ENCODE assay signal across 1 cellular context in genomic region chr4:86942185-86942666, GRCh38.
TF ChIP-seq lines count a peak whose summit lies in the region.

No MANE protein-coding gene starts in this region.

TF ChIP-seq in K562, 482 proteins besides CTCF, POLR2A, EP300 and RAD21 (continued from another document):
- TF ChIP-seq NCOR1 (IDR thresholded peaks at IDR 0.05) (peak; percentile 70), SOX6 (IDR thresholded peaks at IDR 0.05) (peak; percentile 55; the same call in 1 of the 2 replicates), PBX2 (CRISPR knock-in tag; IDR thresholded peaks at IDR 0.05; ENCODE audit: low read depth) (no peak), PBX2 (tag; conservative IDR thresholded peaks at IDR 0.05; ENCODE audit: low read depth) (peak; percentile 65), SMARCE1 (IDR thresholded peaks at IDR 0.05) (peak; percentile 98), CBFA2T2 (conservative IDR thresholded peaks at IDR 0.05) (peak; percentile 37), TCF7 (IDR thresholded peaks at IDR 0.05; ENCODE audit: borderline replicate concordance) (no peak), STAT5A (IDR thresholded peaks at IDR 0.05; ENCODE audit: borderline replicate concordance, low read length) (peak; percentile 67), CBX8 (IDR thresholded peaks at IDR 0.05; ENCODE audit: borderline replicate concordance, extremely low read depth, low read depth, low read length, poor library complexity, severe bottlenecking) (no peak), ATF7 (IDR thresholded peaks at IDR 0.05) (peak; percentile 63), RFX1 (IDR thresholded peaks at IDR 0.05) (peak; percentile 25; the same call in 1 of the 2 replicates), U2AF1 (optimal IDR thresholded peaks at IDR 0.05; ENCODE audit: low read depth, low read length) (no peak), KDM1A (IDR thresholded peaks at IDR 0.05) (peak; percentile 40 to 57; a peak in 2 of 4 replicates), ATF3 (IDR thresholded peaks at IDR 0.05) (peak; percentile 96), ATF3 (CRISPR knock-in tag; conservative IDR thresholded peaks at IDR 0.05) (peak; percentile 70), FOSL1 (tag; conservative IDR thresholded peaks at IDR 0.05) (peak; percentile 100), NELFE (IDR thresholded peaks at IDR 0.05; ENCODE audit: insufficient read depth, insufficient read length) (no peak), HDAC2 (IDR thresholded peaks at IDR 0.05) (peak; percentile 46; the same call in 1 of the 2 replicates), TEAD4 (IDR thresholded peaks at IDR 0.05; ENCODE audit: low read length) (peak; percentile 82), TEAD4 (CRISPR knock-in tag; IDR thresholded peaks at IDR 0.05; ENCODE audit: borderline replicate concordance) (no peak), TRIM24 (IDR thresholded peaks at IDR 0.05) (peak in 1 of 2 experiments; percentile 52; a peak in 1 of 4 replicates), TCF15 (CRISPR knock-in tag; IDR thresholded peaks at IDR 0.05) (no peak), SREBF2 (CRISPR knock-in tag; IDR thresholded peaks at IDR 0.05) (no peak), NFIC (IDR thresholded peaks at IDR 0.05) (no peak), ARID1B (IDR thresholded peaks at IDR 0.05) (peak; percentile 93), MTA1 (IDR thresholded peaks at IDR 0.05; ENCODE audit: borderline replicate concordance) (0 out of 2 replicates have a peak, but pooled peaks have one; percentile 28), JUNB (CRISPR knock-in tag; conservative IDR thresholded peaks at IDR 0.05) (peak; percentile 78; the same call in 1 of the 2 replicates), DPF2 (IDR thresholded peaks at IDR 0.05) (peak; percentile 96), GATA2 (CRISPR knock-in tag; IDR thresholded peaks at IDR 0.05) (peak; percentile 39; the same call in 1 of the 2 replicates), ZNF592 (IDR thresholded peaks at IDR 0.05) (peak; percentile 79; the same call in 1 of the 2 replicates), ZSCAN32 (CRISPR knock-in tag; IDR thresholded peaks at IDR 0.05) (no peak), NONO (IDR thresholded peaks at IDR 0.05; ENCODE audit: low read depth in 2 of 2, low read length in 1 of 2) (0 out of 4 replicates have a peak, but pooled peaks of 1 of the 2 experiments have one; percentile 28), PML (IDR thresholded peaks at IDR 0.05; ENCODE audit: low read length) (peak; percentile 29; the same call in 1 of the 2 replicates), KLF13 (tag; IDR thresholded peaks at IDR 0.05; ENCODE audit: borderline replicate concordance, low read depth) (no peak), SMARCA4 (IDR thresholded peaks at IDR 0.05) (peak; percentile 97), E4F1 (CRISPR knock-in tag; IDR thresholded peaks at IDR 0.05; ENCODE audit: borderline replicate concordance) (0 out of 2 replicates have a peak, but pooled peaks have one; percentile 44), FOXJ2 (tag; IDR thresholded peaks at IDR 0.05) (peak; percentile 97), FOXP1 (CRISPR knock-in tag; IDR thresholded peaks at IDR 0.05) (peak; percentile 85; the same call in 1 of the 2 replicates), NCOA2 (IDR thresholded peaks at IDR 0.05; ENCODE audit: partially characterized antibody in 2 of 2) (peak in 1 of 2 experiments; percentile 65), MYC (IDR thresholded peaks at IDR 0.05; ENCODE audit: low read depth, low read length) (peak; percentile 68), MYC (CRISPR knock-in tag; IDR thresholded peaks at IDR 0.05; ENCODE audit: borderline replicate concordance, low read depth) (no peak), IRF2 (CRISPR knock-in tag; IDR thresholded peaks at IDR 0.05) (no peak), TAF1 (IDR thresholded peaks at IDR 0.05; ENCODE audit: control insufficient read depth, extremely low read depth, insufficient read depth, low read length, severe bottlenecking) (no peak), RFX5 (IDR thresholded peaks at IDR 0.05; ENCODE audit: low read depth, low read length) (no peak), ZEB2 (IDR thresholded peaks at IDR 0.05) (0 out of 2 replicates have a peak, but pooled peaks have one; percentile 21)
- TF ChIP-seq, protein P1, sequence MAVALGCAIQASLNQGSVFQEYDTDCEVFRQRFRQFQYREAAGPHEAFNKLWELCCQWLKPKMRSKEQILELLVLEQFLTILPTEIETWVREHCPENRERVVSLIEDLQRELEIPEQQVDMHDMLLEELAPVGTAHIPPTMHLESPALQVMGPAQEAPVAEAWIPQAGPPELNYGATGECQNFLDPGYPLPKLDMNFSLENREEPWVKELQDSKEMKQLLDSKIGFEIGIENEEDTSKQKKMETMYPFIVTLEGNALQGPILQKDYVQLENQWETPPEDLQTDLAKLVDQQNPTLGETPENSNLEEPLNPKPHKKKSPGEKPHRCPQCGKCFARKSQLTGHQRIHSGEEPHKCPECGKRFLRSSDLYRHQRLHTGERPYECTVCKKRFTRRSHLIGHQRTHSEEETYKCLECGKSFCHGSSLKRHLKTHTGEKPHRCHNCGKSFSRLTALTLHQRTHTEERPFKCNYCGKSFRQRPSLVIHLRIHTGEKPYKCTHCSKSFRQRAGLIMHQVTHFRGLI (CRISPR knock-in tag; IDR thresholded peaks at IDR 0.05), result no peak
- TF ChIP-seq, protein P2, sequence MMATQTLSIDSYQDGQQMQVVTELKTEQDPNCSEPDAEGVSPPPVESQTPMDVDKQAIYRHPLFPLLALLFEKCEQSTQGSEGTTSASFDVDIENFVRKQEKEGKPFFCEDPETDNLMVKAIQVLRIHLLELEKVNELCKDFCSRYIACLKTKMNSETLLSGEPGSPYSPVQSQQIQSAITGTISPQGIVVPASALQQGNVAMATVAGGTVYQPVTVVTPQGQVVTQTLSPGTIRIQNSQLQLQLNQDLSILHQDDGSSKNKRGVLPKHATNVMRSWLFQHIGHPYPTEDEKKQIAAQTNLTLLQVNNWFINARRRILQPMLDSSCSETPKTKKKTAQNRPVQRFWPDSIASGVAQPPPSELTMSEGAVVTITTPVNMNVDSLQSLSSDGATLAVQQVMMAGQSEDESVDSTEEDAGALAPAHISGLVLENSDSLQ (IDR thresholded peaks at IDR 0.05), result peak; percentile 82
